In genomic region chr20:15507151-15507550, GRCh38 we compare ENCODE assay signal across 11 cellular contexts.
"Had no signal": no experiment of that assay in that cellular context is flagged by ENCODE, and none has a peak within 500 bp of the region (broad histone marks: within the 10 kb centered on the region; RNA-seq: fewer than 3 reads in every experiment).

No MANE protein-coding gene starts in this region.

- H3K27ac Mint-ChIP-seq: GM23338, H9, HFFc6 had no signal

- H3K27ac ChIP-seq: GM23248 had no signal

- H3K4me1 Mint-ChIP-seq: GM23338, H9 had no signal

- ATAC-seq: GM23338, HCT116 had no signal

- H3K36me3 ChIP-seq: HAP-1 had no signal

- H3K4me3 ChIP-seq: GM23248, GM23338, HAP-1 had no signal

- H3K9me3 Mint-ChIP-seq: GM23338, H9 had no signal

- DNase-seq: GM23248, GOT3, H7, H9, HCEC 1CT, HFFc6 had no signal

- H3K9me3 ChIP-seq: HAP-1 had no signal

- H3K4me3 Mint-ChIP-seq: GM23338, H9, HFFc6 had no signal

- H3K9ac ChIP-seq: GM23248 had no signal

- H3K4me2 ChIP-seq: GM23338 had no signal

- H3K4me1 ChIP-seq: HAP-1 had no signal

- H2AFZ ChIP-seq: GM23248, GM23338 had no signal

- FAIRE-seq: H1, H54 had no signal
